27 cellular contexts compared by ENCODE assay signal in the genomic region with DNA sequence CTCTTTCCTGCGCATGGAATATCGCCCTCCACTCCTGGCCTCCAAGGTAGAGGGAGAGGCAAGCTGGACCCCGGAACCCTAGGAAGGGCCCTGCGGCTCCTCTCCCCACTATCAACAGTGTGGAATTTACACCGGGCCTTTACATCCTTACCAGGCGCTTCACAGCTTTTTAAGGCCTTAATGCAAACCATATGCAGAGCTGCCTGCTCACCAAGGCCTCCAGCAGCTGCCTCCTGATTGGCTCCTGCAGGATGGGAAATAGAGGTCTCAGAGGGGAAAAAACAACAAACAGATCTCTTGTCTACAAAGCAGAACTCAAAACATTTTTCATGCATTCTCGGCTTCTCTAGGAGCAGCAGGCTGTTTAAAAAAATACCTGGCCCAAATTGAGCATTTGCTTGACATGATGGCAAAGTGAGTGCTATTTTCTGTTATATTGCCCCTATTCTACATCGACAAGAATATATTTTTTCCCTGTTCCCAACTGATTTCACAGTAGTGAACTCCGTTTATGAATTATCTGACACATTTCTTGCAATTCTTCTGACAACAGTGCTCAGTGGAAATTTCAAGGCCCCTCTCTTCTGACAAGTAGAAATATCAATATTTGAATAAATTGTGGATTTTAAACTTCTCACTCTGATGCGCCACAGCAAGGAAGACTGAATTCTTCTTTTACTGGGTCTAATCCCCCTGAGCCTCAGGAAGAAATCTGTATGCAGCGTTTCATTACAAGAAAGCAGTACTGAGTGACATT. TPM values are rescaled to one million over a fixed set of nuclear protein-coding genes. Genes with fewer than 3 reads are reported as not detected.
DNase-seq lines count a peak whose midpoint lies in the region; ATAC-seq and TF ChIP-seq lines count a peak whose summit lies in the region.
"Had no signal": no experiment of that assay in that cellular context is flagged by ENCODE, and none has a peak within 500 bp of the region (broad histone marks: within the 10 kb centered on the region; RNA-seq: fewer than 3 reads in every experiment).

No MANE protein-coding gene starts in this region.

- H4K8ac ChIP-seq in mesendoderm (ENCODE audit: low read depth, low read length), result no peak overlapping the region

- H3K9ac ChIP-seq in endodermal cell (ENCODE audit: extremely low read depth, low read length, poor library complexity, severe bottlenecking) (no peak overlapping the region), mesendoderm (ENCODE audit: low read length) (no peak overlapping the region)

- no peak overlapping the region for H3K56ac ChIP-seq in mesendoderm (ENCODE audit: low read length)

- no peak overlapping the region for H3K23ac ChIP-seq in mesendoderm (ENCODE audit: low read length)

- no peaks in the 10 kb centered on the region for H3K4me1 Mint-ChIP-seq in natural killer cell treated with Interleukin-12 subunit alpha and Interleukin-12 subunit beta and Interleukin-15 and Interleukin-18, amount 100 ng/mL, for 72 hours (ENCODE audit: low read depth in 2 of 2)
- no peaks in the 10 kb centered on the region for H3K4me1 Mint-ChIP-seq in natural killer cell
- peaks cover 26% of the 10 kb centered on the region for H3K4me1 Mint-ChIP-seq in endodermal cell
- H3K4me1 Mint-ChIP-seq in type B pancreatic cell (ENCODE audit: unreplicated experiment), result peaks cover 18% of the 10 kb centered on the region
- H3K4me1 Mint-ChIP-seq: activated CD4-positive, alpha-beta T cell treated with anti-CD3 and anti-CD28 coated beads for 36 hours; immature natural killer cell had no signal

- no peak overlapping the region for H3K4me3 Mint-ChIP-seq in natural killer cell treated with Interleukin-12 subunit alpha and Interleukin-12 subunit beta and Interleukin-15 and Interleukin-18, amount 100 ng/mL, for 72 hours
- H3K4me3 Mint-ChIP-seq in natural killer cell (no peak overlapping the region), endodermal cell (no peak overlapping the region), type B pancreatic cell (peak overlapping the region; percentile 58)
- H3K4me3 Mint-ChIP-seq: activated CD4-positive, alpha-beta T cell treated with anti-CD3 and anti-CD28 coated beads for 36 hours; activated naive CD8-positive, alpha-beta T cell; immature natural killer cell had no signal

- no peaks in the 10 kb centered on the region for H3K79me2 ChIP-seq in mesendoderm (ENCODE audit: control insufficient read depth, insufficient read depth, low read length)

- no peaks in the 10 kb centered on the region for H3K27me3 Mint-ChIP-seq in natural killer cell treated with Interleukin-12 subunit alpha and Interleukin-12 subunit beta and Interleukin-15 and Interleukin-18, amount 100 ng/mL, for 72 hours
- H3K27me3 Mint-ChIP-seq in natural killer cell (ENCODE audit: low read depth in 2 of 2) (peaks cover 0 to 2% of the 10 kb centered on the region in 2 donors), endodermal cell (ENCODE audit: insufficient read depth) (peaks cover 31% of the 10 kb centered on the region), type B pancreatic cell (peaks cover 32% of the 10 kb centered on the region)
- H3K27me3 Mint-ChIP-seq: activated CD4-positive, alpha-beta T cell treated with anti-CD3 and anti-CD28 coated beads for 36 hours; activated naive CD8-positive, alpha-beta T cell had no signal

- WGBS in endodermal cell (ENCODE audit: insufficient coverage in 1 of 2, insufficient read length in 1 of 2), 2 experiments, result 67 to 68% methylated on average over 7 to 11 of the region's 11 CpGs
- WGBS in mesendoderm (ENCODE audit: extremely low coverage, insufficient coverage, low lambda C conversion rate), result no CpG with 5 or more reads among the region's 11 CpGs

- intact Hi-C loops in natural killer cell (cut with micrococcal nuclease), result no loop called here

- H3K27ac Mint-ChIP-seq in natural killer cell treated with Interleukin-12 subunit alpha and Interleukin-12 subunit beta and Interleukin-15 and Interleukin-18, amount 100 ng/mL, for 72 hours, result no peak overlapping the region
- H3K27ac Mint-ChIP-seq in natural killer cell (no peak overlapping the region), endodermal cell (peak overlapping the region; percentile 39), type B pancreatic cell (peak overlapping the region; percentile 43)
- H3K27ac Mint-ChIP-seq: activated CD4-positive, alpha-beta T cell treated with anti-CD3 and anti-CD28 coated beads for 36 hours; activated naive CD8-positive, alpha-beta T cell; immature natural killer cell had no signal

- H3K27me3 ChIP-seq in endodermal cell (ENCODE audit: control insufficient read depth, insufficient read depth, low read length, poor library complexity, severe bottlenecking) (no peaks in the 10 kb centered on the region), mesendoderm (ENCODE audit: insufficient read depth, low read length, poor library complexity) (no peaks in the 10 kb centered on the region)
- H3K27me3 ChIP-seq: esophagus squamous epithelium, heart left ventricle, right lobe of liver had no signal

- ATAC-seq in natural killer cell treated with Interleukin-12 subunit alpha and Interleukin-12 subunit beta and Interleukin-15 and Interleukin-18, amount 100 ng/mL, for 72 hours, result no peak
- ATAC-seq in natural killer cell (no peak), HG02981 (IDR thresholded peaks at IDR 0.05; ENCODE audit: unreplicated experiment) (no peak), GM18511 (IDR thresholded peaks at IDR 0.05; ENCODE audit: unreplicated experiment) (no peak)
- ATAC-seq: activated CD4-positive, alpha-beta T cell treated with anti-CD3 and anti-CD28 coated beads for 36 hours; heart left ventricle; right lobe of liver; Right ventricle myocardium inferior; upper lobe of right lung had no signal

- no peak overlapping the region for H4K5ac ChIP-seq in mesendoderm (ENCODE audit: low read length)

- H3K27ac ChIP-seq in endodermal cell (ENCODE audit: low read depth, low read length) (no peak overlapping the region), mesendoderm (ENCODE audit: low read depth, low read length) (no peak overlapping the region)
- H3K27ac ChIP-seq: esophagus squamous epithelium, heart left ventricle, left ventricle myocardium inferior, right lobe of liver, upper lobe of right lung had no signal

- no peak overlapping the region for H2BK15ac ChIP-seq in mesendoderm (replicated peaks; ENCODE audit: low read depth)

- peak; percentile 41 for DNase-seq in natural killer cell treated with Interleukin-12 subunit alpha and Interleukin-12 subunit beta and Interleukin-15 and Interleukin-18, amount 100 ng/mL, for 72 hours (ENCODE audit: low spot score)
- DNase-seq in natural killer cell, result no peak
- peak; percentile 91 for DNase-seq in endodermal cell
- peak; percentile 74 for DNase-seq in mesendoderm
- no peak for DNase-seq in type B pancreatic cell (ENCODE audit: extremely low spot score, unreplicated experiment)
- no peak for DNase-seq in inferior parietal cortex (ENCODE audit: extremely low spot score)
- DNase-seq: 8988T; activated CD4-positive, alpha-beta T cell treated with anti-CD3 and anti-CD28 coated beads for 36 hours; COR-L47; DMS79 treated with DMSO at 0.1 percent for 48 hours; effector memory CD4-positive, alpha-beta T cell; esophagus squamous epithelium; immature natural killer cell; Kasumi-1; left ventricle myocardium inferior; NCI-H2029 treated with DMSO at 0.1 percent for 48 hours; NCI-H345; NCI-H82; right lobe of liver had no signal

- H2BK120ac ChIP-seq in mesendoderm (ENCODE audit: low read depth, low read length), result no peak overlapping the region

- H3K36me3 ChIP-seq in endodermal cell (ENCODE audit: control insufficient read depth, insufficient read depth, low read length) (no peaks in the 10 kb centered on the region), mesendoderm (ENCODE audit: control insufficient read depth, insufficient read depth, low read length) (no peaks in the 10 kb centered on the region)
- H3K36me3 ChIP-seq: esophagus squamous epithelium, heart left ventricle, left ventricle myocardium inferior, right lobe of liver, upper lobe of right lung had no signal

- H3K9me3 Mint-ChIP-seq in natural killer cell treated with Interleukin-12 subunit alpha and Interleukin-12 subunit beta and Interleukin-15 and Interleukin-18, amount 100 ng/mL, for 72 hours, result no peaks in the 10 kb centered on the region
- H3K9me3 Mint-ChIP-seq in natural killer cell (no peaks in the 10 kb centered on the region), endodermal cell (no peaks in the 10 kb centered on the region), type B pancreatic cell (no peaks in the 10 kb centered on the region)
- H3K9me3 Mint-ChIP-seq: immature natural killer cell had no signal

- H3K4me1 ChIP-seq in endodermal cell (ENCODE audit: control insufficient read depth, insufficient read depth, low read length), result no peaks in the 10 kb centered on the region
- H3K4me1 ChIP-seq in mesendoderm (ENCODE audit: control insufficient read depth, low read depth, low read length), result peaks cover 2% of the 10 kb centered on the region
- H3K4me1 ChIP-seq: esophagus squamous epithelium, right lobe of liver, upper lobe of right lung had no signal

- H3K4me2 ChIP-seq in mesendoderm (ENCODE audit: low read length), result no peak overlapping the region

- no peaks in the 10 kb centered on the region for H3K79me1 ChIP-seq in mesendoderm (ENCODE audit: low read length)

- H3K4me3 ChIP-seq in endodermal cell (ENCODE audit: low read length) (no peak overlapping the region), mesendoderm (ENCODE audit: low read length) (no peak overlapping the region)
- H3K4me3 ChIP-seq: esophagus squamous epithelium, heart left ventricle, left ventricle myocardium inferior, right lobe of liver, upper lobe of right lung had no signal

- no peak overlapping the region for H3K18ac ChIP-seq in mesendoderm (ENCODE audit: low read length)

- no peaks in the 10 kb centered on the region for H3K9me3 ChIP-seq in endodermal cell (ENCODE audit: control insufficient read depth, low read length)
- H3K9me3 ChIP-seq: esophagus squamous epithelium, heart left ventricle, left ventricle myocardium inferior, right lobe of liver, upper lobe of right lung had no signal

- H3K4ac ChIP-seq in mesendoderm (ENCODE audit: low read depth, low read length), result no peak overlapping the region

- no peaks in the 10 kb centered on the region for H3K36me3 Mint-ChIP-seq in natural killer cell treated with Interleukin-12 subunit alpha and Interleukin-12 subunit beta and Interleukin-15 and Interleukin-18, amount 100 ng/mL, for 72 hours
- H3K36me3 Mint-ChIP-seq in natural killer cell (no peaks in the 10 kb centered on the region), endodermal cell (ENCODE audit: low read depth) (no peaks in the 10 kb centered on the region), type B pancreatic cell (no peaks in the 10 kb centered on the region)
- H3K36me3 Mint-ChIP-seq: activated naive CD8-positive, alpha-beta T cell; immature natural killer cell had no signal

- TF ChIP-seq CTCF in natural killer cell (IDR thresholded peaks at IDR 0.05) (no peak), endodermal cell (conservative IDR thresholded peaks at IDR 0.05) (no peak), type B pancreatic cell (conservative IDR thresholded peaks at IDR 0.05) (no peak)

- H2AK5ac ChIP-seq in mesendoderm (ENCODE audit: low read length), result no peak overlapping the region

- no peak overlapping the region for H2BK5ac ChIP-seq in mesendoderm (ENCODE audit: low read length)

RNA-seq across cellular contexts. Expression of a gene that starts 51.7 kb away (rescaled TPM):
- not detected for total RNA-seq in natural killer cell treated with Interleukin-12 subunit alpha and Interleukin-12 subunit beta and Interleukin-15 and Interleukin-18, amount 100 ng/mL, for 72 hours
- total RNA-seq in natural killer cell, result not detected
- total RNA-seq in endodermal cell, result 1 to 10 TPM in 1 of 2 donors, under 1 TPM in 1; 0.44 to 2.0 TPM
- 20.8 TPM for polyA plus RNA-seq in endodermal cell (2013, experiment 1 of 2)
- 16.1 TPM for polyA plus RNA-seq in endodermal cell (2013, experiment 2 of 2)
- polyA plus RNA-seq in mesendoderm (2013, experiment 1 of 2), result 0.87 TPM
- polyA plus RNA-seq in mesendoderm (2013, experiment 2 of 2), result 0.76 TPM
- 0.81 and 26.1 TPM in 2 replicates for total RNA-seq in type B pancreatic cell (ENCODE audit: low replicate concordance)
- total RNA-seq: activated CD4-positive, alpha-beta T cell treated with anti-CD3 and anti-CD28 coated beads for 36 hours; chondrocyte; OCI-LY7 had no signal
- polyA plus RNA-seq: immature natural killer cell had no signal

Comparison
In these comparisons a context has a peak if more than half of its experiments do, and no peak if none do; other contexts are left out.
1. DNase-seq: peak in natural killer cell treated with Interleukin-12 subunit alpha and Interleukin-12 subunit beta and Interleukin-15 and Interleukin-18, amount 100 ng/mL, for 72 hours (single experiment), endodermal cell (single experiment) and mesendoderm (single experiment); none in natural killer cell (single experiment), type B pancreatic cell (single experiment) and inferior parietal cortex (single experiment).
2. H3K27ac Mint-ChIP-seq: peak in endodermal cell (single experiment) and type B pancreatic cell (single experiment); none in natural killer cell treated with Interleukin-12 subunit alpha and Interleukin-12 subunit beta and Interleukin-15 and Interleukin-18, amount 100 ng/mL, for 72 hours (0 of 2) and natural killer cell (0 of 2).